8 cellular contexts compared by ENCODE assay signal in the genomic region with DNA sequence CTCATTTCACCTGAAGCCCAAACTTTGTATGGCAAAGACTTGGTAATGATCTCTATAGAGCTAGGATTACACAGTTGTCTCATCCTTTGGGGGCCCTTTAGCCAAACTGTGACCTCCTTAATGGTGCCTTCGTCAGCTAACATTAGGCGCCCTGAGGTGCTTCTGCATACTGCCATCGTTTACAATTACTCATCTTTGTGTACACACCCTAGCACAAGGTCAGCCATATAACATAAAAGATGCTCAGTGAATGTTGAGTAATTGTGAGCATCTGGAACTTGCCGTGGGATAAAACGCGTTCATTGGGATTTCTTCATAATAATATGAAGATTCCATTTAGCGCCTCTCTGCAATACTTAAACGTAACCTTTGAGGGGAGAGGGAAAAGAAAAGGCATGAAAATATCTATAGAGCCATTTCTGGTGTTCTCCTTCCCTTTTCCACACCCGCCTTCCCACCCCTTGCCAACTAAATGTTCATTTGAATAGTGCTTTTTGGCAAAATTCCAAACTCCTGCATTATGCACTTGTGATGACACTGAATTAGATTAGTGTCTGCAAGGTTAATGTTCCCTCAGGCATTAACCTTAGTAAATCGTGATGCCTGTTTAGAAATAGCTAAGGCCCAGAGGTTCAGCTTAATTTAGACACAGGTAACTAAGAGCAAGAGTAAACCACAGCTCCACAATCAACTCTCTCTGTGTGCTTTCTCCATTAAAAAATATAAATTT. TPM values are rescaled to one million over a fixed set of nuclear protein-coding genes. Genes with fewer than 3 reads are reported as not detected.
DNase-seq lines count a peak whose midpoint lies in the region; ATAC-seq and TF ChIP-seq lines count a peak whose summit lies in the region.

No MANE protein-coding gene starts in this region.

- peak overlapping the region; percentile 87 for H2AFZ ChIP-seq in SU-DHL-6 (ENCODE audit: low read depth, low read length, severe bottlenecking)

- H3K9me2 ChIP-seq in SU-DHL-6 (replicated peaks; ENCODE audit: insufficient read depth, low read length), result no peaks in the 10 kb centered on the region

- peaks cover 16% of the 10 kb centered on the region for H3K4me1 ChIP-seq in skeletal muscle satellite cell (ENCODE audit: control insufficient read depth, insufficient read depth, low read length)

- no peaks in the 10 kb centered on the region; the same call in 1 of the 2 replicates for H3K36me3 ChIP-seq in SU-DHL-6 (ENCODE audit: low read length)
- peaks cover 5% of the 10 kb centered on the region for H3K36me3 ChIP-seq in skeletal muscle satellite cell (ENCODE audit: insufficient read depth, low read length)

- H3K27me3 ChIP-seq in SU-DHL-6 (ENCODE audit: low read length) (no peaks in the 10 kb centered on the region), skeletal muscle satellite cell (ENCODE audit: control insufficient read depth, insufficient read depth, low read length) (no peaks in the 10 kb centered on the region)

- ATAC-seq in HG02642 (IDR thresholded peaks at IDR 0.05; ENCODE audit: poor library complexity, unreplicated experiment), result peak; percentile 6

- H3K79me2 ChIP-seq in SU-DHL-6 (ENCODE audit: insufficient read depth, low read length), result peaks cover 37% of the 10 kb centered on the region

- H3F3A ChIP-seq in SU-DHL-6 (ENCODE audit: insufficient read depth), result no peaks in the 10 kb centered on the region

- H3K27ac ChIP-seq in C4-2B, result peak overlapping the region; percentile 84
- H3K27ac ChIP-seq in SU-DHL-6 (ENCODE audit: low read depth, low read length), result no peak overlapping the region

- H3K4me3 ChIP-seq in SU-DHL-6 (ENCODE audit: insufficient read depth, low read length, poor library complexity, severe bottlenecking) (peak overlapping the region; percentile 97), fibroblast of villous mesenchyme (ENCODE audit: low read depth, low read length) (peak overlapping the region; percentile 66), skeletal muscle satellite cell (ENCODE audit: low read length) (peak overlapping the region; percentile 94)

- H3K9ac ChIP-seq in SU-DHL-6 (ENCODE audit: low read length) (peak overlapping the region; percentile 82), skeletal muscle satellite cell (ENCODE audit: low read depth, low read length) (peak overlapping the region; percentile 98)

- TF ChIP-seq CTCF in C4-2B (conservative IDR thresholded peaks at IDR 0.05), result no peak
- TF ChIP-seq CTCF in SU-DHL-6 (IDR thresholded peaks at IDR 0.05; ENCODE audit: insufficient read depth, low read length, poor library complexity, severe bottlenecking), result no peak
- TF ChIP-seq CTCF in fibroblast of villous mesenchyme (IDR thresholded peaks at IDR 0.05; ENCODE audit: insufficient read depth, low read depth, low read length), result no peak

- H3K9me3 ChIP-seq in SU-DHL-6 (ENCODE audit: insufficient read depth, low read length), result no peaks in the 10 kb centered on the region
- H3K9me3 ChIP-seq in skeletal muscle satellite cell (replicated peaks; ENCODE audit: low read length), result no peaks in the 10 kb centered on the region

- H4K20me1 ChIP-seq in SU-DHL-6 (ENCODE audit: low read depth, low read length), result peaks cover 9% of the 10 kb centered on the region; the same call in 1 of the 2 replicates

- H3K4me2 ChIP-seq in SU-DHL-6 (ENCODE audit: low read depth, low read length, poor library complexity, severe bottlenecking) (peak overlapping the region; percentile 72), skeletal muscle satellite cell (ENCODE audit: low read length) (peak overlapping the region; percentile 97)

- peak; percentile 85 for DNase-seq in fibroblast of villous mesenchyme (ENCODE audit: low read depth)
- DNase-seq in COLO829 (ENCODE audit: low spot score), result no peak
- no peak for DNase-seq in activated CD4-positive, CD25-positive, alpha-beta regulatory T cell treated with anti-CD3 and anti-CD28 coated beads, Interleukin-2, amount 50 U/mL, for 72 hours
- no peak for DNase-seq in SIG-M5 treated with dmso at 0.1 percent for 504 hours (lab: John Stamatoyannopoulos, UW; ENCODE audit: unreplicated experiment)

RNA-seq across cellular contexts. Expression of a gene that starts 1.0 kb away (rescaled TPM):
- 28.3 and 42.7 TPM in 2 replicates for total RNA-seq in fibroblast of villous mesenchyme
- 20.5 and 23.6 TPM in 2 replicates for total RNA-seq in skeletal muscle satellite cell (2012; rRNA removed)
